20 cellular contexts compared by ENCODE assay signal in the genomic region with DNA sequence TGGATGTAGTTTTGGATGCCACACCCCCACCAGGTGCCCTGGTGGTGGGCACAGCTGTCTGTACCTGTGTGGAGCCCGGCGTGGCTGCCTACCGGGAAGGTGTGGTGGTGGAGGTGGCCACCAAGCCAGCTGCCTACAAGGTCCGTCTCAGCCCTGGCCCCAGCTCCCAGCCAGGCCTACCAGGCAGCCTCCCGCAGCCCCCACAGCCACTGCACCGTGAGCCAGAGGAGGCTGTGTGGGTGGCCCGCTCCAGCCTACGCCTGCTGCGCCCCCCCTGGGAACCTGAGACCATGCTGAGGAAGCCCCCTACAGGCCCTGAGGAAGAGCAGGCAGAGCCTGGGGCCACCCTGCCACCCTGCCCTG. TPM values are rescaled to one million over a fixed set of nuclear protein-coding genes. Genes with fewer than 3 reads are reported as not detected.
A peak's percentile ranks its signal among the peaks of the same experiment; 100 is the strongest.
DNase-seq lines count a peak whose midpoint lies in the region; ATAC-seq, FAIRE-seq and TF ChIP-seq lines count a peak whose summit lies in the region.
"Had no signal": no experiment of that assay in that cellular context is flagged by ENCODE, and none has a peak within 500 bp of the region (broad histone marks: within the 10 kb centered on the region; RNA-seq: fewer than 3 reads in every experiment).

No MANE protein-coding gene starts in this region.

- DNase-seq in HepG2 (ENCODE audit: low spot score) = no peak
- DNase-seq in right lobe of liver = no peak
- DNase-seq in T-helper 17 cell = no peak
- peak in 1 of 2 donors; percentile 54 for DNase-seq in psoas muscle
- DNase-seq in stimulated activated CD4-positive, alpha-beta T cell treated with anti-CD3 and anti-CD28 coated beads, Interleukin-12 subunit alpha, Interleukin-12 subunit beta, amount 100 ng/mL, for 4 hours = no peak
- no peak for DNase-seq in NOMO-1 treated with DMSO at 0.1 percent for 48 hours (lab: John Stamatoyannopoulos, UW; ENCODE audit: unreplicated experiment)
- no peak for DNase-seq in mesothelial cell of epicardium (ENCODE audit: low spot score in 2 of 2, unreplicated experiment in 2 of 2)
- DNase-seq: HFFc6, KG1, MV-4-11, NCI-H1694 treated with DMSO at 0.1 percent for 48 hours, NCI-H2107, NCI-H226, NCI-H524, NCI-H82, PC-3, RPMI8226 had no signal

- H3K4me3 Mint-ChIP-seq in T-helper 17 cell (peak overlapping the region; percentile 53), mesothelial cell of epicardium (no peak overlapping the region)
- H3K4me3 Mint-ChIP-seq: HFFc6 had no signal

- BruUV-seq in HepG2 (replicated peaks; lab: Mats Ljungman, UMichigan) = no TSS peak

- peaks cover 46% of the 10 kb centered on the region for H3K4me1 Mint-ChIP-seq in T-helper 17 cell
- H3K4me1 Mint-ChIP-seq in mesothelial cell of epicardium = peaks cover 35% of the 10 kb centered on the region

- no peaks in the 10 kb centered on the region for H3K9me3 Mint-ChIP-seq in mesothelial cell of epicardium
- H3K9me3 Mint-ChIP-seq: HFFc6 had no signal

- H3K9me3 ChIP-seq in HepG2 (ENCODE audit: low read length) (no peaks in the 10 kb centered on the region), right lobe of liver (no peaks in the 10 kb centered on the region), T-helper 17 cell (ENCODE audit: control insufficient read depth, low read length, poor library complexity, severe bottlenecking) (no peaks in the 10 kb centered on the region), psoas muscle (no peaks in the 10 kb centered on the region)

- H3K4me2 ChIP-seq in HepG2 (ENCODE audit: low read depth, low read length) = no peak overlapping the region

- TF ChIP-seq EP300 in HepG2 (IDR thresholded peaks at IDR 0.05; ENCODE audit: low read depth in 2 of 2, low read length in 2 of 2) = no peak
- TF ChIP-seq EP300 in HepG2 (CRISPR knock-in tag; IDR thresholded peaks at IDR 0.05; ENCODE audit: borderline replicate concordance) = no peak

- POLR2A ChIA-PET in HepG2 (lab: Yijun Ruan, JAX) = no interaction called here

- H3K27me3 Mint-ChIP-seq in T-helper 17 cell = no peaks in the 10 kb centered on the region
- no peaks in the 10 kb centered on the region for H3K27me3 Mint-ChIP-seq in mesothelial cell of epicardium (ENCODE audit: low read depth)

- TF ChIP-seq CTCF in HepG2 (CRISPR knock-in tag; IDR thresholded peaks at IDR 0.05) (no peak), right lobe of liver (IDR thresholded peaks at IDR 0.05) (no peak), psoas muscle (IDR thresholded peaks at IDR 0.05) (no peak), mesothelial cell of epicardium (IDR thresholded peaks at IDR 0.05; ENCODE audit: unreplicated experiment) (no peak)

- H3K4me1 ChIP-seq in HepG2 (ENCODE audit: insufficient read depth, low read length) = peaks cover 29% of the 10 kb centered on the region
- H3K4me1 ChIP-seq in right lobe of liver = peaks cover 0 to 19% (median 5%) of the 10 kb centered on the region in 4 donors
- peaks cover 57% of the 10 kb centered on the region for H3K4me1 ChIP-seq in psoas muscle

- intact Hi-C loops in HepG2 (cut with micrococcal nuclease; ENCODE audit: unreplicated experiment) (no loop called here), right lobe of liver (cut with DNase I) (no loop called here), psoas muscle (cut with DNase I) (no loop called here)

- peaks cover 19% of the 10 kb centered on the region for H3K79me2 ChIP-seq in HepG2 (ENCODE audit: insufficient read depth, low read length)

- in situ Hi-C loops in HepG2 (cut with HindIII; ENCODE audit: extremely low pct_ligation_motif_present, low pct_unique_long_range_greater_than_20kb) = no loop called here

- no peak overlapping the region for H2AFZ ChIP-seq in HepG2 (ENCODE audit: low read length)

- H3K27ac Mint-ChIP-seq in T-helper 17 cell (peak overlapping the region; percentile 63), mesothelial cell of epicardium (no peak overlapping the region)
- H3K27ac Mint-ChIP-seq: HFFc6 had no signal

- H3K27ac ChIP-seq in HepG2 (ENCODE audit: extremely low read length, insufficient read depth, low read length) (no peak overlapping the region), right lobe of liver (no peak overlapping the region), psoas muscle (peak overlapping the region; percentile 98)
- H3K27ac ChIP-seq: C4-2B had no signal

- no peak for TF ChIP-seq POLR2A in HepG2 (IDR thresholded peaks at IDR 0.05; ENCODE audit: insufficient read depth in 1 of 2, low read depth in 2 of 2, low read length in 2 of 2)
- no peak for TF ChIP-seq POLR2A in right lobe of liver (IDR thresholded peaks at IDR 0.05)

- H3K9ac ChIP-seq in HepG2 (ENCODE audit: insufficient read depth, low read depth, low read length) = no peak overlapping the region

- 98% methylated on average over 5 of the region's 9 CpGs for WGBS in HepG2 (ENCODE audit: low lambda C conversion rate)
- WGBS in right lobe of liver (ENCODE audit: insufficient coverage, low coverage, low lambda C conversion rate, missing lambda C conversion rate) = no CpG with 5 or more reads among the region's 9 CpGs
- 77 to 85% (median 85%) methylated on average over 8 to 9 of the region's 9 CpGs for WGBS in psoas muscle, 3 donors

- H3K36me3 Mint-ChIP-seq in T-helper 17 cell (ENCODE audit: low read depth) = peaks cover 4% of the 10 kb centered on the region
- peaks cover 18% of the 10 kb centered on the region for H3K36me3 Mint-ChIP-seq in mesothelial cell of epicardium

- ATAC-seq in HepG2 (no peak), right lobe of liver (no peak), T-helper 17 cell (no peak), psoas muscle (no peak)
- ATAC-seq: PC-3 had no signal

- no peak overlapping the region for H3K4me3 ChIP-seq in HepG2 (replicated peaks in 1 of 3; ENCODE audit: insufficient read depth in 1 of 3, low read depth in 2 of 3, low read length in 3 of 3)
- H3K4me3 ChIP-seq in right lobe of liver = no peak overlapping the region
- no peak overlapping the region for H3K4me3 ChIP-seq in psoas muscle

- H3K27me3 ChIP-seq in HepG2 (ENCODE audit: control insufficient read depth in 1 of 2, insufficient read depth in 2 of 2, low read length in 2 of 2) = no peaks in the 10 kb centered on the region; a peak in 1 of 5 replicates
- H3K27me3 ChIP-seq in right lobe of liver = no peaks in the 10 kb centered on the region
- H3K27me3 ChIP-seq in psoas muscle (ENCODE audit: insufficient read depth in 3 of 3, low read length in 2 of 3) = no peaks in the 10 kb centered on the region

- CTCF ChIA-PET in HepG2 (lab: Yijun Ruan, JAX; ENCODE audit: low intra/inter-chr PET ratio, low total read pairs) = no interaction called here

- TF ChIP-seq RAD21 in HepG2 (CRISPR knock-in tag; IDR thresholded peaks at IDR 0.05) = no peak

- no peak for FAIRE-seq in HepG2 (lab: Jason Lieb, UNC)
- FAIRE-seq: D721Med, H54 had no signal

- H4K20me1 ChIP-seq in HepG2 (ENCODE audit: insufficient read depth, low read length) = no peaks in the 10 kb centered on the region

- H3K36me3 ChIP-seq in HepG2 (replicated peaks in 1 of 2; ENCODE audit: control insufficient read depth in 1 of 2, insufficient read depth in 2 of 2, low read length in 2 of 2) (peaks cover 5 to 21% of the 10 kb centered on the region in 2 experiments; a peak in 4 of 5 replicates), right lobe of liver (peaks cover 0 to 25% (median 8%) of the 10 kb centered on the region in 4 donors), psoas muscle (ENCODE audit: insufficient read depth in 1 of 2, low read depth in 1 of 2) (peaks cover 4 to 47% of the 10 kb centered on the region in 2 donors)

RNA-seq across cellular contexts. Expression of gene CIC, which starts 3.5 kb away (rescaled TPM):
- 5.4 and 8.0 TPM in 2 replicates for total RNA-seq in HepG2 (2016; rRNA removed; fragmentation: Illumina TruSeq; extraction: Trizol)
- total RNA-seq in HepG2 (2016; cell fraction: cytosol; rRNA removed; fragmentation: Illumina TruSeq; extraction: Trizol; ENCODE audit: low read depth) = 1.5 and 1.8 TPM in 2 replicates
- 5.2 and 7.8 TPM in 2 replicates for total RNA-seq in HepG2 (2016; cell fraction: insoluble cytoplasmic fraction; rRNA removed; fragmentation: Illumina TruSeq; extraction: Trizol)
- 4.6 and 4.9 TPM in 2 replicates for total RNA-seq in HepG2 (2016; cell fraction: membrane; rRNA removed; fragmentation: Illumina TruSeq; extraction: Trizol)
- 10.4 and 12.3 TPM in 2 replicates for total RNA-seq in HepG2 (2016; cell fraction: nucleus; rRNA removed; fragmentation: Illumina TruSeq; extraction: Trizol)
- 5.9 and 8.3 TPM in 2 replicates for polyA plus RNA-seq in HepG2 (2011; rRNA removed)
- 3.3 and 5.6 TPM in 2 replicates for polyA plus RNA-seq in HepG2 (2011; cell fraction: cytosol; rRNA removed)
- polyA plus RNA-seq in HepG2 (2011; cell fraction: nucleus; rRNA removed) = 60.6 and 75.8 TPM in 2 replicates
- 17.6 and 25.1 TPM in 2 replicates for polyA plus RNA-seq in HepG2 (2012)
- 1.7 and 1.9 TPM in 2 replicates for polyA plus RNA-seq in HepG2 (2016; cell fraction: cytosol; fragmentation: Illumina TruSeq; extraction: Trizol; ENCODE audit: low read depth)
- 10.1 and 16.9 TPM in 2 replicates for polyA plus RNA-seq in HepG2 (2016; cell fraction: insoluble cytoplasmic fraction; fragmentation: Illumina TruSeq; extraction: Trizol; ENCODE audit: low read depth)
- 5.7 and 6.0 TPM in 2 replicates for polyA plus RNA-seq in HepG2 (2016; cell fraction: membrane; fragmentation: Illumina TruSeq; extraction: Trizol; ENCODE audit: low read depth)
- polyA plus RNA-seq in HepG2 (2016; cell fraction: nucleus; fragmentation: Illumina TruSeq; extraction: Trizol; ENCODE audit: insufficient read depth, low read depth) = 61.0 and 65.4 TPM in 2 replicates
- polyA minus RNA-seq in HepG2 (2011; rRNA and poly(A)+ RNA removed; ENCODE audit: low replicate concordance) = 3.6 and 7.9 TPM in 2 replicates
- polyA minus RNA-seq in HepG2 (2011; cell fraction: cytosol; rRNA and poly(A)+ RNA removed) = 9.1 and 10.8 TPM in 2 replicates
- 14.7 and 15.5 TPM in 2 replicates for polyA minus RNA-seq in HepG2 (2011; cell fraction: nucleus; rRNA and poly(A)+ RNA removed)
- 10 to 100 TPM; 19.9 to 53.6 (median 35.2) TPM for total RNA-seq in right lobe of liver
- total RNA-seq in T-helper 17 cell = 100 to 1,000 TPM; 112 to 125 TPM
- total RNA-seq in psoas muscle = 10 to 100 TPM; 28.8 to 55.0 (median 44.2) TPM
- polyA plus RNA-seq in psoas muscle = 10 to 100 TPM; 17.1 to 39.3 (median 18.1) TPM
- total RNA-seq in mesothelial cell of epicardium = 84.0 to 90.9 TPM (median 90.8 TPM) in 3 replicates

RNA-seq across cellular contexts. Expression of gene ERF, which starts 17.6 kb away (rescaled TPM):
- total RNA-seq in HepG2 (2016; rRNA removed; fragmentation: Illumina TruSeq; extraction: Trizol) (43.2 and 67.1 TPM in 2 replicates), right lobe of liver (10 to 100 TPM; 15.4 to 35.7 (median 30.5) TPM), T-helper 17 cell (10 to 100 TPM; 75.8 to 82.1 TPM), psoas muscle (10 to 100 TPM; 10.0 to 13.5 (median 11.8) TPM), mesothelial cell of epicardium (90.4 to 106 TPM (median 92.1 TPM) in 3 replicates)
- total RNA-seq in HepG2 (2016; cell fraction: cytosol; rRNA removed; fragmentation: Illumina TruSeq; extraction: Trizol; ENCODE audit: low read depth) = 54.9 and 66.8 TPM in 2 replicates
- 35.3 and 68.2 TPM in 2 replicates for total RNA-seq in HepG2 (2016; cell fraction: insoluble cytoplasmic fraction; rRNA removed; fragmentation: Illumina TruSeq; extraction: Trizol)
- 104 and 115 TPM in 2 replicates for total RNA-seq in HepG2 (2016; cell fraction: membrane; rRNA removed; fragmentation: Illumina TruSeq; extraction: Trizol)
- 31.2 and 38.3 TPM in 2 replicates for total RNA-seq in HepG2 (2016; cell fraction: nucleus; rRNA removed; fragmentation: Illumina TruSeq; extraction: Trizol)
- polyA plus RNA-seq in HepG2 (2011; rRNA removed) (62.5 and 69.9 TPM in 2 replicates), psoas muscle (10 to 100 TPM in 2 of 3 donors, 1 to 10 TPM in 1; 7.1 to 11.7 (median 11.4) TPM)
- 36.9 and 45.9 TPM in 2 replicates for polyA plus RNA-seq in HepG2 (2011; cell fraction: cytosol; rRNA removed)
- 109 and 170 TPM in 2 replicates for polyA plus RNA-seq in HepG2 (2011; cell fraction: nucleus; rRNA removed)
- 38.4 and 44.3 TPM in 2 replicates for polyA plus RNA-seq in HepG2 (2012)
- 30.4 TPM in 2 replicates for polyA plus RNA-seq in HepG2 (2016; cell fraction: cytosol; fragmentation: Illumina TruSeq; extraction: Trizol; ENCODE audit: low read depth)
- polyA plus RNA-seq in HepG2 (2016; cell fraction: insoluble cytoplasmic fraction; fragmentation: Illumina TruSeq; extraction: Trizol; ENCODE audit: low read depth) = 56.4 and 79.4 TPM in 2 replicates
- polyA plus RNA-seq in HepG2 (2016; cell fraction: membrane; fragmentation: Illumina TruSeq; extraction: Trizol; ENCODE audit: low read depth) = 55.2 and 69.1 TPM in 2 replicates
- polyA plus RNA-seq in HepG2 (2016; cell fraction: nucleus; fragmentation: Illumina TruSeq; extraction: Trizol; ENCODE audit: insufficient read depth, low read depth) = 77.4 and 89.7 TPM in 2 replicates
- polyA minus RNA-seq in HepG2 (2011; rRNA and poly(A)+ RNA removed; ENCODE audit: low replicate concordance) = 39.2 and 85.5 TPM in 2 replicates
- 38.3 and 50.2 TPM in 2 replicates for polyA minus RNA-seq in HepG2 (2011; cell fraction: cytosol; rRNA and poly(A)+ RNA removed)
- 40.9 and 56.5 TPM in 2 replicates for polyA minus RNA-seq in HepG2 (2011; cell fraction: nucleus; rRNA and poly(A)+ RNA removed)

RNA-seq across cellular contexts. Expression of gene PRR19, which starts 29.4 kb away (rescaled TPM):
- total RNA-seq in HepG2 (2016; rRNA removed; fragmentation: Illumina TruSeq; extraction: Trizol) (0.33 and 0.38 TPM in 2 replicates), right lobe of liver (under 1 TPM; 0.18 to 0.74 (median 0.21) TPM), T-helper 17 cell (under 1 TPM in 1 of 2 donors, not detected in 1; 0.50 TPM), psoas muscle (under 1 TPM in 2 of 4 donors, not detected in 2; 0.19 to 0.51 TPM), mesothelial cell of epicardium (1.3 to 2.0 TPM (median 1.7 TPM) in 3 replicates)
- not detected in 2 replicates for total RNA-seq in HepG2 (2016; cell fraction: cytosol; rRNA removed; fragmentation: Illumina TruSeq; extraction: Trizol; ENCODE audit: low read depth)
- total RNA-seq in HepG2 (2016; cell fraction: insoluble cytoplasmic fraction; rRNA removed; fragmentation: Illumina TruSeq; extraction: Trizol) = 0.28 and 0.43 TPM in 2 replicates
- total RNA-seq in HepG2 (2016; cell fraction: membrane; rRNA removed; fragmentation: Illumina TruSeq; extraction: Trizol) = 0.14 and 0.43 TPM in 2 replicates
- total RNA-seq in HepG2 (2016; cell fraction: nucleus; rRNA removed; fragmentation: Illumina TruSeq; extraction: Trizol) = 0.50 TPM in 1 of 2 replicates, not detected in the other
- polyA plus RNA-seq in HepG2 (2011; rRNA removed) (0.21 and 0.26 TPM in 2 replicates), psoas muscle (under 1 TPM; 0.17 to 0.73 (median 0.60) TPM)
- 0.23 and 0.34 TPM in 2 replicates for polyA plus RNA-seq in HepG2 (2011; cell fraction: cytosol; rRNA removed)
- polyA plus RNA-seq in HepG2 (2011; cell fraction: nucleus; rRNA removed) = 0.43 and 0.80 TPM in 2 replicates
- polyA plus RNA-seq in HepG2 (2012) = 0.51 TPM in 1 of 2 replicates, not detected in the other
- 0.21 and 0.22 TPM in 2 replicates for polyA plus RNA-seq in HepG2 (2016; cell fraction: cytosol; fragmentation: Illumina TruSeq; extraction: Trizol; ENCODE audit: low read depth)
- 0.69 and 0.88 TPM in 2 replicates for polyA plus RNA-seq in HepG2 (2016; cell fraction: insoluble cytoplasmic fraction; fragmentation: Illumina TruSeq; extraction: Trizol; ENCODE audit: low read depth)
- 0.19 and 0.38 TPM in 2 replicates for polyA plus RNA-seq in HepG2 (2016; cell fraction: membrane; fragmentation: Illumina TruSeq; extraction: Trizol; ENCODE audit: low read depth)
- 0.57 and 1.5 TPM in 2 replicates for polyA plus RNA-seq in HepG2 (2016; cell fraction: nucleus; fragmentation: Illumina TruSeq; extraction: Trizol; ENCODE audit: insufficient read depth, low read depth)
- 0.94 and 1.4 TPM in 2 replicates for polyA minus RNA-seq in HepG2 (2011; rRNA and poly(A)+ RNA removed; ENCODE audit: low replicate concordance)
- 0.88 TPM in 1 of 2 replicates, not detected in the other for polyA minus RNA-seq in HepG2 (2011; cell fraction: cytosol; rRNA and poly(A)+ RNA removed)
- 0.25 TPM in 1 of 2 replicates, not detected in the other for polyA minus RNA-seq in HepG2 (2011; cell fraction: nucleus; rRNA and poly(A)+ RNA removed)
- total RNA-seq: PC-3 had no signal

RNA-seq across cellular contexts. Expression of gene PAFAH1B3, which starts 29.9 kb away (rescaled TPM):
- 58.0 and 58.6 TPM in 2 replicates for total RNA-seq in HepG2 (2016; rRNA removed; fragmentation: Illumina TruSeq; extraction: Trizol)
- 50.5 and 73.0 TPM in 2 replicates for total RNA-seq in HepG2 (2016; cell fraction: cytosol; rRNA removed; fragmentation: Illumina TruSeq; extraction: Trizol; ENCODE audit: low read depth)
- total RNA-seq in HepG2 (2016; cell fraction: insoluble cytoplasmic fraction; rRNA removed; fragmentation: Illumina TruSeq; extraction: Trizol) = 61.4 and 62.4 TPM in 2 replicates
- total RNA-seq in HepG2 (2016; cell fraction: membrane; rRNA removed; fragmentation: Illumina TruSeq; extraction: Trizol) = 53.6 and 73.9 TPM in 2 replicates
- total RNA-seq in HepG2 (2016; cell fraction: nucleus; rRNA removed; fragmentation: Illumina TruSeq; extraction: Trizol) = 23.8 and 27.3 TPM in 2 replicates
- 27.4 and 31.2 TPM in 2 replicates for polyA plus RNA-seq in HepG2 (2011; rRNA removed)
- polyA plus RNA-seq in HepG2 (2011; cell fraction: cytosol; rRNA removed) = 38.9 and 49.7 TPM in 2 replicates
- polyA plus RNA-seq in HepG2 (2011; cell fraction: nucleus; rRNA removed) = 31.1 and 32.3 TPM in 2 replicates
- polyA plus RNA-seq in HepG2 (2012) = 21.3 and 29.1 TPM in 2 replicates
- polyA plus RNA-seq in HepG2 (2016; cell fraction: cytosol; fragmentation: Illumina TruSeq; extraction: Trizol; ENCODE audit: low read depth) = 59.5 and 77.2 TPM in 2 replicates
- 57.4 and 72.9 TPM in 2 replicates for polyA plus RNA-seq in HepG2 (2016; cell fraction: insoluble cytoplasmic fraction; fragmentation: Illumina TruSeq; extraction: Trizol; ENCODE audit: low read depth)
- polyA plus RNA-seq in HepG2 (2016; cell fraction: membrane; fragmentation: Illumina TruSeq; extraction: Trizol; ENCODE audit: low read depth) = 53.3 and 66.7 TPM in 2 replicates
- polyA plus RNA-seq in HepG2 (2016; cell fraction: nucleus; fragmentation: Illumina TruSeq; extraction: Trizol; ENCODE audit: insufficient read depth, low read depth) = 41.3 and 41.9 TPM in 2 replicates
- polyA minus RNA-seq in HepG2 (2011; rRNA and poly(A)+ RNA removed; ENCODE audit: low replicate concordance) = 27.9 and 60.4 TPM in 2 replicates
- polyA minus RNA-seq in HepG2 (2011; cell fraction: cytosol; rRNA and poly(A)+ RNA removed) = 16.4 and 20.1 TPM in 2 replicates
- 7.9 and 8.8 TPM in 2 replicates for polyA minus RNA-seq in HepG2 (2011; cell fraction: nucleus; rRNA and poly(A)+ RNA removed)
- 10 to 100 TPM in 1 of 6 experiments, 1 to 10 TPM in 5; 1.6 to 10.6 (median 5.0) TPM for total RNA-seq in right lobe of liver
- 10 to 100 TPM; 16.0 to 17.7 TPM for total RNA-seq in T-helper 17 cell
- total RNA-seq in psoas muscle = 1 to 10 TPM; 4.0 to 7.4 (median 6.4) TPM
- 10 to 100 TPM; 12.8 to 17.1 (median 14.8) TPM for polyA plus RNA-seq in psoas muscle
- 81.2 to 91.0 TPM (median 88.5 TPM) in 3 replicates for total RNA-seq in mesothelial cell of epicardium
- total RNA-seq: PC-3 had no signal

RNA-seq across cellular contexts. Expression of gene GSK3A, which starts 30.1 kb away (rescaled TPM):
- total RNA-seq in HepG2 (2016; rRNA removed; fragmentation: Illumina TruSeq; extraction: Trizol) = 14.8 and 16.9 TPM in 2 replicates
- total RNA-seq in HepG2 (2016; cell fraction: cytosol; rRNA removed; fragmentation: Illumina TruSeq; extraction: Trizol; ENCODE audit: low read depth) = 16.1 and 22.9 TPM in 2 replicates
- 11.4 and 17.4 TPM in 2 replicates for total RNA-seq in HepG2 (2016; cell fraction: insoluble cytoplasmic fraction; rRNA removed; fragmentation: Illumina TruSeq; extraction: Trizol)
- total RNA-seq in HepG2 (2016; cell fraction: membrane; rRNA removed; fragmentation: Illumina TruSeq; extraction: Trizol) = 31.4 and 34.4 TPM in 2 replicates
- 9.7 and 11.2 TPM in 2 replicates for total RNA-seq in HepG2 (2016; cell fraction: nucleus; rRNA removed; fragmentation: Illumina TruSeq; extraction: Trizol)
- 52.5 and 56.5 TPM in 2 replicates for polyA plus RNA-seq in HepG2 (2011; rRNA removed)
- polyA plus RNA-seq in HepG2 (2011; cell fraction: cytosol; rRNA removed) = 33.8 and 36.7 TPM in 2 replicates
- 33.5 and 34.5 TPM in 2 replicates for polyA plus RNA-seq in HepG2 (2011; cell fraction: nucleus; rRNA removed)
- polyA plus RNA-seq in HepG2 (2012) = 25.2 and 25.7 TPM in 2 replicates
- 41.6 and 46.1 TPM in 2 replicates for polyA plus RNA-seq in HepG2 (2016; cell fraction: cytosol; fragmentation: Illumina TruSeq; extraction: Trizol; ENCODE audit: low read depth)
- polyA plus RNA-seq in HepG2 (2016; cell fraction: insoluble cytoplasmic fraction; fragmentation: Illumina TruSeq; extraction: Trizol; ENCODE audit: low read depth) = 45.9 and 55.0 TPM in 2 replicates
- polyA plus RNA-seq in HepG2 (2016; cell fraction: membrane; fragmentation: Illumina TruSeq; extraction: Trizol; ENCODE audit: low read depth) = 67.9 and 73.5 TPM in 2 replicates
- 44.2 and 47.7 TPM in 2 replicates for polyA plus RNA-seq in HepG2 (2016; cell fraction: nucleus; fragmentation: Illumina TruSeq; extraction: Trizol; ENCODE audit: insufficient read depth, low read depth)
- polyA minus RNA-seq in HepG2 (2011; rRNA and poly(A)+ RNA removed; ENCODE audit: low replicate concordance) = 34.3 and 51.6 TPM in 2 replicates
- polyA minus RNA-seq in HepG2 (2011; cell fraction: cytosol; rRNA and poly(A)+ RNA removed) = 9.1 and 14.1 TPM in 2 replicates
- 5.2 and 6.8 TPM in 2 replicates for polyA minus RNA-seq in HepG2 (2011; cell fraction: nucleus; rRNA and poly(A)+ RNA removed)
- total RNA-seq in right lobe of liver = 10 to 100 TPM; 12.3 to 14.8 (median 13.5) TPM
- 10 to 100 TPM; 27.7 to 28.1 TPM for total RNA-seq in T-helper 17 cell
- 10 to 100 TPM; 48.7 to 64.8 (median 58.1) TPM for total RNA-seq in psoas muscle
- 100 to 1,000 TPM in 1 of 3 donors, 10 to 100 TPM in 2; 70.1 to 117 (median 81.1) TPM for polyA plus RNA-seq in psoas muscle
- total RNA-seq in mesothelial cell of epicardium = 42.9 to 45.5 TPM (median 44.6 TPM) in 3 replicates
